ENCODE assay signal across 10 cellular contexts in the genomic region with DNA sequence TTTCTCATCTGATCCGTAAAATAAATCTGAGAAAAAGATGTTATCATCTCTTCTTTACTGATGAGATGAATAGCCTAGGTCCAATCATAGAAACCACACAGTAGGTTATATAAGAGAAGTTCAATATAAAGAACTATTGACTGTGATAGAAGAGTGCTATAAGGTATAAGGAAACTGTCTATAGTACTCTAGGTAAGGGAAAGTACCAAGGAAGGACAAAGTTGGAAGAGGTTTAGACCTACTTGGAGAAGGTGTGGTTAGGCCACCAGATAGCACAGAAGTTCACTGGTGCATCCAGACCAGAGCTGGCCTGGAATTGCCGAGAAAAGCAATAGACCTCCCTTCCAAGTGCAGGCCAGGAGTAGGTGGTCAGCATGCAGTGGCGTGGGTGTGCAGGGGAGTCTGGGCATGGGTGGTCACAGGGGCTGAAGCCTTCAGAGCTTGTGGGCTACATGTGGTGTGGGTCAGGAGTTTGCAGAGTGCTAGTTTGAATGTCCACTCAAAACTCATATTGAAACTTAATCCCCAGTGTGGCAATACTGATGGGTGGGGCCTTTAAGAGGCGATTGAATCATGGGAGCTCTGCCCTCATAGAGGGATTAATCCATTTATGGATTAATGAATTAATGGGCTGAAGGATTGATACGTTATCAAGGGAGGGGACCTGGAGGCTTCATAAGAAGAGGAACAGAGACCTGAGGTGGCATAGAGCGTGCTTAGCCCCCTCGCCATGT.
DNase-seq lines count a peak whose midpoint lies in the region; ATAC-seq, FAIRE-seq and TF ChIP-seq lines count a peak whose summit lies in the region.
"Had no signal": no experiment of that assay in that cellular context is flagged by ENCODE, and none has a peak within 500 bp of the region (broad histone marks: within the 10 kb centered on the region; RNA-seq: fewer than 3 reads in every experiment).

No MANE protein-coding gene starts in this region.

- H3K27me3 ChIP-seq in MM.1S (replicated peaks; ENCODE audit: insufficient read depth, low read length): no peaks in the 10 kb centered on the region
- H3K27me3 ChIP-seq: testis had no signal

- CTCF ChIA-PET in A549 (lab: Yijun Ruan, JAX): interaction anchor here (1.0 to 1.8 kb wide), 3 partner anchors 10 to 222 kb away, joined by 3 to 7 read pairs (median 5); no protein-coding TSS in a partner anchor

- 94% methylated on average over 7 of the region's 7 CpGs for WGBS in A549 (ENCODE audit: missing lambda C conversion rate)

- peaks cover 19% of the 10 kb centered on the region for H3F3A ChIP-seq in MM.1S (ENCODE audit: insufficient read depth, low read length)

- TF ChIP-seq CTCF in A549 (IDR thresholded peaks at IDR 0.05) (no peak), MM.1S (IDR thresholded peaks at IDR 0.05; ENCODE audit: low read length) (no peak)

- POLR2A ChIA-PET in A549 (lab: Yijun Ruan, JAX): interaction anchor here (0.9 kb wide), 1 partner anchor 129 kb away, joined by 3 read pairs; a partner anchor contains a TSS

- no peak for FAIRE-seq in A549 (lab: Jason Lieb, UNC)
- no peak for FAIRE-seq in RCC 7860 (lab: Jason Lieb, UNC)

- H3K27ac ChIP-seq in A549: peak overlapping the region; percentile 54 to 76
- H3K27ac ChIP-seq in MM.1S (ENCODE audit: low read length): peak overlapping the region; percentile 86
- H3K27ac ChIP-seq in epithelial cell of prostate: peak overlapping the region; percentile 67
- H3K27ac ChIP-seq: testis had no signal

- no peak for TF ChIP-seq RAD21 in A549 (conservative IDR thresholded peaks at IDR 0.05 in 1 of 2, IDR thresholded peaks at IDR 0.05 in 1 of 2)

- peak overlapping the region; percentile 14; the same call in 1 of the 2 replicates for H2AFZ ChIP-seq in MM.1S (ENCODE audit: low read length)

- peak overlapping the region; percentile 54 for H3K4me2 ChIP-seq in A549
- H3K4me2 ChIP-seq in MM.1S (ENCODE audit: low read depth, low read length): peak overlapping the region; percentile 61

- TF ChIP-seq POLR2A in A549 (IDR thresholded peaks at IDR 0.05; ENCODE audit: low read length): no peak

- no peaks in the 10 kb centered on the region for H3K9me2 ChIP-seq in MM.1S (replicated peaks; ENCODE audit: insufficient read depth, low read length)

- no peak for DNase-seq in A549 (ENCODE audit: low read depth in 1 of 2, low spot score in 1 of 2)
- no peak for DNase-seq in MM.1S
- DNase-seq in epithelial cell of prostate (ENCODE audit: low read depth, low spot score): no peak
- no peak for DNase-seq in activated CD4-positive, CD25-positive, alpha-beta regulatory T cell treated with anti-CD3 and anti-CD28 coated beads, Interleukin-2, amount 50 U/mL, for 72 hours
- no peak for DNase-seq in RCC 7860 (ENCODE audit: low spot score)
- no peak for DNase-seq in midbrain (lab: John Stamatoyannopoulos, UW)
- DNase-seq in stimulated activated CD4-positive, alpha-beta T cell treated with anti-CD3 and anti-CD28 coated beads, Interleukin-4, amount 100 ng/mL, for 24 hours: no peak
- DNase-seq: cerebellar nuclear complex, testis had no signal

- no peaks in the 10 kb centered on the region for H3K79me2 ChIP-seq in MM.1S (ENCODE audit: low read length)

- ATAC-seq in A549 (0 out of 6 replicates have a peak, but pooled peaks have one; percentile 12 to 25), GM19035 (IDR thresholded peaks at IDR 0.05; ENCODE audit: unreplicated experiment) (peak; percentile 1)

- H3K4me1 ChIP-seq in A549: peaks cover 71% of the 10 kb centered on the region
- H3K4me1 ChIP-seq in MM.1S (ENCODE audit: low read length): peaks cover 35% of the 10 kb centered on the region
- H3K4me1 ChIP-seq: testis had no signal

- TF ChIP-seq EP300 in A549 (IDR thresholded peaks at IDR 0.05): no peak

- H3K9me3 ChIP-seq in A549: no peaks in the 10 kb centered on the region
- no peaks in the 10 kb centered on the region for H3K9me3 ChIP-seq in MM.1S (replicated peaks; ENCODE audit: insufficient read depth, low read length)
- H3K9me3 ChIP-seq: testis had no signal

- H3K4me3 ChIP-seq in A549: no peak overlapping the region
- peak overlapping the region; percentile 28 for H3K4me3 ChIP-seq in MM.1S (ENCODE audit: low read length)
- H3K4me3 ChIP-seq: testis had no signal

- peak overlapping the region; percentile 24; the same call in 1 of the 2 replicates for H3K9ac ChIP-seq in MM.1S (ENCODE audit: low read length)

- H3K36me3 ChIP-seq in MM.1S (replicated peaks; ENCODE audit: insufficient read depth, low read length): no peaks in the 10 kb centered on the region

- no peaks in the 10 kb centered on the region for H4K20me1 ChIP-seq in MM.1S (ENCODE audit: insufficient read depth, low read length)

TF ChIP-seq in A549, 52 proteins besides CTCF, POLR2A, EP300 and RAD21:
- TF ChIP-seq CBX2 (IDR thresholded peaks at IDR 0.05; ENCODE audit: borderline replicate concordance, low read depth): no peak
- no peak for TF ChIP-seq KDM5A (IDR thresholded peaks at IDR 0.05)
- TF ChIP-seq SMC3 (IDR thresholded peaks at IDR 0.05): no peak
- TF ChIP-seq FOSB (CRISPR knock-in tag; IDR thresholded peaks at IDR 0.05): no peak
- TF ChIP-seq, protein P1, sequence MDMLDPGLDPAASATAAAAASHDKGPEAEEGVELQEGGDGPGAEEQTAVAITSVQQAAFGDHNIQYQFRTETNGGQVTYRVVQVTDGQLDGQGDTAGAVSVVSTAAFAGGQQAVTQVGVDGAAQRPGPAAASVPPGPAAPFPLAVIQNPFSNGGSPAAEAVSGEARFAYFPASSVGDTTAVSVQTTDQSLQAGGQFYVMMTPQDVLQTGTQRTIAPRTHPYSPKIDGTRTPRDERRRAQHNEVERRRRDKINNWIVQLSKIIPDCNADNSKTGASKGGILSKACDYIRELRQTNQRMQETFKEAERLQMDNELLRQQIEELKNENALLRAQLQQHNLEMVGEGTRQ (IDR thresholded peaks at IDR 0.05): no peak
- TF ChIP-seq BHLHE40 (IDR thresholded peaks at IDR 0.05; ENCODE audit: low read depth, low read length): no peak
